In the genomic region with DNA sequence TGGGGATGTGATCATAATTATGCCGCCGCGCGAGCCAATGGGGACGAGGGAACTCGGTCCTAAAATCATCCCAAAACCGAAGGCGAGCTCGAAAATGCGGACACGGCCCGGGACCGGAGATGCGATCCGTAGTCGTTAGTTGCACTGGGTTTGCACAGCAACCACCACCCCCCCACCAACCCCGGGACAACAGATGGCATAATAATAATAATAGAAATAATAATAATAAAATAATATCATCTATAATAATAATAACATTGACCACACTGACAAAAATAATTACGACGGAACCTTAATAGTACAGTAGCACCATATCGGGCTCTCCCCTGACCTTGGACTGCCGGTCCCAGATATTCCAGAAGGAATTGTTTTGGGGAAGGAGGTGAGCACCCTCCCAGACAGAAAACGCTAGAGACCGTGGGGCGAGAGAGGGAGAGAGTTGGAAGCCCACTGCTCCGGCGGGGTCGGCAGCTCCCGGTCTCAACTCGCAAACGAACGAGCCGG, we compare ENCODE assay signal across 12 cellular contexts. TPM values are rescaled to one million over a fixed set of nuclear protein-coding genes. Genes with fewer than 3 reads are reported as not detected.
DNase-seq lines count a peak whose midpoint lies in the region; ATAC-seq and TF ChIP-seq lines count a peak whose summit lies in the region.
"Had no signal": no experiment of that assay in that cellular context is flagged by ENCODE, and none has a peak within 500 bp of the region (broad histone marks: within the 10 kb centered on the region; RNA-seq: fewer than 3 reads in every experiment).

No MANE protein-coding gene starts in this region.

- in situ Hi-C loops in gastrocnemius medialis (cut with MboI; ENCODE audit: low sequenced_read_pairs in 4 of 4): no loop called here

- no peak overlapping the region for H3K27ac Mint-ChIP-seq in T-helper 17 cell
- H3K27ac Mint-ChIP-seq in stimulated activated memory B cell treated with anti-CD40 and anti-IgM and Interleukin-4, amounts not matched to agents 10 μg/mL and 1 μg/mL and 100 μg/mL, for 72 hours: no peak overlapping the region
- H3K27ac Mint-ChIP-seq: dendritic cell treated with granulocyte-macrophage colony-stimulating factor and Interleukin-4, amounts not matched to agents 40 ng/mL and 50 ng/mL, for 4 days; stimulated activated effector memory CD8-positive, alpha-beta T cell treated with anti-CD3 and anti-CD28 coated beads, Interleukin-12 subunit alpha, Interleukin-12 subunit beta, amount 100 ng/mL, for 72 hours had no signal

- peaks cover 71% of the 10 kb centered on the region for H3K27me3 Mint-ChIP-seq in T-helper 17 cell
- H3K27me3 Mint-ChIP-seq in stimulated activated memory B cell treated with anti-CD40 and anti-IgM and Interleukin-4, amounts not matched to agents 10 μg/mL and 1 μg/mL and 100 μg/mL, for 72 hours: peaks cover 85% of the 10 kb centered on the region

- H3K4me1 Mint-ChIP-seq in T-helper 17 cell: peaks cover 11% of the 10 kb centered on the region
- peaks cover 13% of the 10 kb centered on the region for H3K4me1 Mint-ChIP-seq in stimulated activated memory B cell treated with anti-CD40 and anti-IgM and Interleukin-4, amounts not matched to agents 10 μg/mL and 1 μg/mL and 100 μg/mL, for 72 hours

- H3K9me3 ChIP-seq in T-helper 17 cell (ENCODE audit: control insufficient read depth, low read length, poor library complexity, severe bottlenecking) (no peaks in the 10 kb centered on the region), gastrocnemius medialis (no peaks in the 10 kb centered on the region)

- peak overlapping the region; percentile 54 to 74 (median 58) for H3K4me3 ChIP-seq in gastrocnemius medialis

- H3K27ac ChIP-seq in gastrocnemius medialis: peak overlapping the region; percentile 73 to 80 (median 76)
- H3K27ac ChIP-seq: VCaP had no signal

- TF ChIP-seq POLR2A in gastrocnemius medialis (IDR thresholded peaks at IDR 0.05): no peak

- DNase-seq in NCI-H2227 (lab: John Stamatoyannopoulos, UW; ENCODE audit: unreplicated experiment) (peak; percentile 14), NCI-H2227 treated with DMSO at 0.1 percent for 48 hours (lab: John Stamatoyannopoulos, UW) (no peak), T-helper 17 cell (no peak), head of caudate nucleus (peak in 37 of 42 donors; percentile 32 to 80 (median 60)), gastrocnemius medialis (peak; percentile 46 to 61)
- DNase-seq in stimulated activated CD4-positive, alpha-beta T cell treated with anti-CD3 and anti-CD28 coated beads, Interleukin-4, amount 100 ng/mL, for 4 hours: no peak
- DNase-seq in central memory CD4-positive, alpha-beta T cell: no peak

- ATAC-seq in T-helper 17 cell (no peak), gastrocnemius medialis (peak in 1 of 2 donors; percentile 26)
- no peak for ATAC-seq in stimulated activated memory B cell treated with anti-CD40 and anti-IgM and Interleukin-4, amounts not matched to agents 10 μg/mL and 1 μg/mL and 100 μg/mL, for 72 hours
- ATAC-seq: stimulated activated effector memory CD8-positive, alpha-beta T cell treated with anti-CD3 and anti-CD28 coated beads, Interleukin-12 subunit alpha, Interleukin-12 subunit beta, amount 100 ng/mL, for 72 hours had no signal

- H3K4me1 ChIP-seq in gastrocnemius medialis: peaks cover 19 to 28% of the 10 kb centered on the region in 2 donors

- no peaks in the 10 kb centered on the region for H3K36me3 ChIP-seq in gastrocnemius medialis

- no peaks in the 10 kb centered on the region for H3K9me3 Mint-ChIP-seq in stimulated activated memory B cell treated with anti-CD40 and anti-IgM and Interleukin-4, amounts not matched to agents 10 μg/mL and 1 μg/mL and 100 μg/mL, for 72 hours
- H3K9me3 Mint-ChIP-seq: dendritic cell treated with granulocyte-macrophage colony-stimulating factor and Interleukin-4, amounts not matched to agents 40 ng/mL and 50 ng/mL, for 4 days; stimulated activated effector memory CD8-positive, alpha-beta T cell treated with anti-CD3 and anti-CD28 coated beads, Interleukin-12 subunit alpha, Interleukin-12 subunit beta, amount 100 ng/mL, for 72 hours had no signal

- no peak for TF ChIP-seq CTCF in gastrocnemius medialis (IDR thresholded peaks at IDR 0.05 in 4 of 5, conservative IDR thresholded peaks at IDR 0.05 in 1 of 5)

- H3K27me3 ChIP-seq in gastrocnemius medialis: peaks cover 83 to 89% (median 85%) of the 10 kb centered on the region in 3 donors

- intact Hi-C loops in head of caudate nucleus (cut with DNase I) (no loop called here), gastrocnemius medialis (cut with DNase I; ENCODE audit: low total_unique reads) (no loop called here)

- H3K4me3 Mint-ChIP-seq in T-helper 17 cell: peak overlapping the region; percentile 41
- no peak overlapping the region for H3K4me3 Mint-ChIP-seq in stimulated activated memory B cell treated with anti-CD40 and anti-IgM and Interleukin-4, amounts not matched to agents 10 μg/mL and 1 μg/mL and 100 μg/mL, for 72 hours
- H3K4me3 Mint-ChIP-seq: dendritic cell treated with granulocyte-macrophage colony-stimulating factor and Interleukin-4, amounts not matched to agents 40 ng/mL and 50 ng/mL, for 4 days; stimulated activated effector memory CD8-positive, alpha-beta T cell treated with anti-CD3 and anti-CD28 coated beads, Interleukin-12 subunit alpha, Interleukin-12 subunit beta, amount 100 ng/mL, for 72 hours had no signal

- peaks cover 5% of the 10 kb centered on the region for H3K36me3 Mint-ChIP-seq in T-helper 17 cell (ENCODE audit: low read depth)
- no peaks in the 10 kb centered on the region for H3K36me3 Mint-ChIP-seq in stimulated activated memory B cell treated with anti-CD40 and anti-IgM and Interleukin-4, amounts not matched to agents 10 μg/mL and 1 μg/mL and 100 μg/mL, for 72 hours
- H3K36me3 Mint-ChIP-seq: stimulated activated effector memory CD8-positive, alpha-beta T cell treated with anti-CD3 and anti-CD28 coated beads, Interleukin-12 subunit alpha, Interleukin-12 subunit beta, amount 100 ng/mL, for 72 hours had no signal

RNA-seq across cellular contexts. Expression of a gene that starts 1.1 kb away (rescaled TPM):
- total RNA-seq in T-helper 17 cell (not detected), gastrocnemius medialis (1 to 10 TPM in 2 of 4 donors, under 1 TPM in 2; 0.46 to 1.5 (median 0.82) TPM)
- total RNA-seq: NCI-H460 had no signal

Comparison
In these comparisons a context has a peak if more than half of its experiments do, and no peak if none do; other contexts are left out.
1. DNase-seq: peak in NCI-H2227 (single experiment), head of caudate nucleus (37 of 42) and gastrocnemius medialis (2 of 2); none in NCI-H2227 treated with DMSO at 0.1 percent for 48 hours (single experiment), T-helper 17 cell (0 of 3), stimulated activated CD4-positive, alpha-beta T cell treated with anti-CD3 and anti-CD28 coated beads, Interleukin-4, amount 100 ng/mL, for 4 hours (0 of 2) and central memory CD4-positive, alpha-beta T cell (single experiment).